ENCODE assay signal across 30 cellular contexts in the genomic region with DNA sequence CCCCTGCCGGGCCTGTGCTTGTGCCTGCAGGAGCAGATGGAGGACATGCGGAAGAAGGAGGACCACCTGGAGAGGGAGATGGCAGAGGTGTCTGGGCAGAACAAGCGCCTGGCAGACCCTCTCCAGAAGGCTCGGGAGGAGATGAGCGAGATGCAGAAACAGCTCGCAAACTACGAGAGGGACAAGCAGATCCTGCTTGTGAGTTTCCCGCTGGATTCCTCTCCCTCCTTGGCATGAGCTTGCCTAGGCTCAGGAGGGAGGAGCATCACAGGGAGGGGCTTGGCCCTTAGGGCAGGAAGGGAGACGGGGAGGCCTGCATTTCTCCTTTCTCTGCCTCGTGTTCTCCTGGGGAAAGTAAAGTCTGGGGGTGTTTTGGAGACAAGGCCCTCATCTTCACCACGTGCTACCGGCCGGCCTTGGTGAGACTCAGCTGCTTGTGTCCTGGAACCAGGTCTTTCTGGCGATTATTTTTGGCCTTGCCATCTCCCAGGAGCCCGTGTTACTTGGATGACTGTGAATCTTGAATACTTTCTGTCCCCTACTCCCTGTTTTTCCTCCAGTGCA. TPM values are rescaled to one million over a fixed set of nuclear protein-coding genes. Genes with fewer than 3 reads are reported as not detected.
"Had no signal": no experiment of that assay in that cellular context is flagged by ENCODE, and none has a peak within 500 bp of the region (broad histone marks: within the 10 kb centered on the region; RNA-seq: fewer than 3 reads in every experiment).

No MANE protein-coding gene starts in this region.

- H3K9me3 Mint-ChIP-seq: activated T-cell treated with anti-CD3 and anti-CD28 coated beads, Interleukin-2, amount 50 U/mL, for 72 hours; endodermal cell; neural progenitor cell; stimulated activated effector memory CD8-positive, alpha-beta T cell treated with anti-CD3 and anti-CD28 coated beads, Interleukin-12 subunit alpha, Interleukin-12 subunit beta, amount 100 ng/mL, for 72 hours; stimulated activated naive CD8-positive, alpha-beta T cell treated with anti-CD3 and anti-CD28 coated beads, Interleukin-15, Interleukin-2, amounts not matched to agents 100 ng/mL and 50 ng/mL, for 24 hours; T-cell; T-helper 2 cell treated with Interferon-gamma antibody and Interleukin-4, amounts not matched to agents 5 μg/mL and 100 μg/mL, for 36 hours had no signal

- H3K27ac ChIP-seq: body of pancreas, esophagus muscularis mucosa, foreskin keratinocyte, heart right ventricle, lower lobe of right lung, neural progenitor cell, right lobe of liver, skin epidermis, thyroid gland, upper lobe of left lung had no signal

- H3K27ac Mint-ChIP-seq: activated CD4-positive, alpha-beta T cell treated with anti-CD3 and anti-CD28 coated beads for 36 hours; activated naive CD8-positive, alpha-beta T cell; activated T-cell treated with anti-CD3 and anti-CD28 coated beads, Interleukin-2, amount 50 U/mL, for 72 hours; endodermal cell; neural progenitor cell; stimulated activated effector memory CD8-positive, alpha-beta T cell treated with anti-CD3 and anti-CD28 coated beads, Interleukin-12 subunit alpha, Interleukin-12 subunit beta, amount 100 ng/mL, for 72 hours; stimulated activated naive CD8-positive, alpha-beta T cell treated with anti-CD3 and anti-CD28 coated beads, Interleukin-15, Interleukin-2, amounts not matched to agents 100 ng/mL and 50 ng/mL, for 24 hours; T-cell; T-helper 2 cell treated with Interferon-gamma antibody and Interleukin-4, amounts not matched to agents 5 μg/mL and 100 μg/mL, for 36 hours had no signal

- H3K4me3 Mint-ChIP-seq: activated CD4-positive, alpha-beta T cell treated with anti-CD3 and anti-CD28 coated beads for 36 hours; activated naive CD8-positive, alpha-beta T cell; activated T-cell treated with anti-CD3 and anti-CD28 coated beads, Interleukin-2, amount 50 U/mL, for 72 hours; endodermal cell; naive thymus-derived CD8-positive, alpha-beta T cell; stimulated activated effector memory CD8-positive, alpha-beta T cell treated with anti-CD3 and anti-CD28 coated beads, Interleukin-12 subunit alpha, Interleukin-12 subunit beta, amount 100 ng/mL, for 72 hours; stimulated activated naive CD8-positive, alpha-beta T cell treated with anti-CD3 and anti-CD28 coated beads, Interleukin-15, Interleukin-2, amounts not matched to agents 100 ng/mL and 50 ng/mL, for 24 hours; T-cell; T-helper 2 cell treated with Interferon-gamma antibody and Interleukin-4, amounts not matched to agents 5 μg/mL and 100 μg/mL, for 36 hours had no signal

- H3K4me3 ChIP-seq: body of pancreas, esophagus muscularis mucosa, heart right ventricle, lower lobe of right lung, neural progenitor cell, right lobe of liver, skin epidermis, thyroid gland, upper lobe of left lung had no signal

- H3K27me3 Mint-ChIP-seq: activated CD4-positive, alpha-beta T cell treated with anti-CD3 and anti-CD28 coated beads for 36 hours; activated naive CD8-positive, alpha-beta T cell; naive thymus-derived CD8-positive, alpha-beta T cell; stimulated activated naive CD8-positive, alpha-beta T cell treated with anti-CD3 and anti-CD28 coated beads, Interleukin-15, Interleukin-2, amounts not matched to agents 100 ng/mL and 50 ng/mL, for 24 hours; T-cell had no signal

- H3K4me1 Mint-ChIP-seq: activated CD4-positive, alpha-beta T cell treated with anti-CD3 and anti-CD28 coated beads for 36 hours; endodermal cell; T-cell had no signal

- H3K27me3 ChIP-seq: body of pancreas, esophagus muscularis mucosa, foreskin keratinocyte, heart right ventricle, neural progenitor cell, right lobe of liver, thyroid gland, upper lobe of left lung had no signal

- DNase-seq: activated CD4-positive, alpha-beta T cell treated with anti-CD3 and anti-CD28 coated beads for 36 hours; activated CD4-positive, alpha-beta T cell treated with anti-CD3 and anti-CD28 coated beads, Interleukin-2, amount 50 U/mL, for 4 hours; activated CD4-positive, CD25-positive, alpha-beta regulatory T cell; activated naive CD4-positive, alpha-beta T cell treated with Interleukin-2 at 50 U/mL for 16 hours; activated T-cell treated with anti-CD3 and anti-CD28 coated beads for 4 hours; activated T-cell treated with anti-CD3 and anti-CD28 coated beads, Interleukin-2, amount 50 U/mL, for 72 hours; body of pancreas; endodermal cell; foreskin keratinocyte; heart right ventricle; lower lobe of right lung; mesenchymal stem cell; naive thymus-derived CD8-positive, alpha-beta T cell; right lobe of liver; stimulated activated CD4-positive, alpha-beta T cell treated with anti-CD3 and anti-CD28 coated beads, Interleukin-12 subunit alpha, Interleukin-12 subunit beta, amount 100 ng/mL, for 4 hours; stimulated activated CD4-positive, alpha-beta T cell treated with anti-CD3 and anti-CD28 coated beads, Interleukin-4, amount 100 ng/mL, for 24 hours; T-cell; thyroid gland; upper lobe of left lung had no signal

- ATAC-seq: activated CD4-positive, alpha-beta T cell treated with anti-CD3 and anti-CD28 coated beads for 36 hours; activated T-cell treated with anti-CD3 and anti-CD28 coated beads, Interleukin-2, amount 50 U/mL, for 72 hours; body of pancreas; foreskin keratinocyte; lower lobe of right lung; naive thymus-derived CD8-positive, alpha-beta T cell; right lobe of liver; stimulated activated effector memory CD8-positive, alpha-beta T cell treated with anti-CD3 and anti-CD28 coated beads, Interleukin-12 subunit alpha, Interleukin-12 subunit beta, amount 100 ng/mL, for 72 hours; T-cell had no signal

RNA-seq across cellular contexts. Expression of gene PRDM7, which starts 39.8 kb away (rescaled TPM):
- total RNA-seq: activated CD4-positive, alpha-beta T cell treated with anti-CD3 and anti-CD28 coated beads for 36 hours; activated T-cell treated with anti-CD3 and anti-CD28 coated beads, Interleukin-2, amount 50 U/mL, for 72 hours; aorta; body of pancreas; endodermal cell; esophagus muscularis mucosa; foreskin keratinocyte; heart right ventricle; kidney epithelial cell; lower lobe of right lung; naive thymus-derived CD8-positive, alpha-beta T cell; omental fat pad; subcutaneous adipose tissue; T-cell; thyroid gland; upper lobe of left lung had no signal
